In genomic region chr17:41108728-41109386, GRCh38 we compare ENCODE assay signal across 13 cellular contexts. TPM values are rescaled to one million over a fixed set of nuclear protein-coding genes. Genes with fewer than 3 reads are reported as not detected.
A peak's percentile ranks its signal among the peaks of the same experiment; 100 is the strongest.
DNase-seq lines count a peak whose midpoint lies in the region; ATAC-seq and TF ChIP-seq lines count a peak whose summit lies in the region.
"Not testable (repeated sequence)": the region's sequence is repeated elsewhere in the genome, so short reads cannot be mapped to it uniquely, and the experiment has no call there.
"Had no signal": no experiment of that assay in that cellular context is flagged by ENCODE, and none has a peak within 500 bp of the region (broad histone marks: within the 10 kb centered on the region; RNA-seq: fewer than 3 reads in every experiment).

No MANE protein-coding gene starts in this region.

- H3K9me3 ChIP-seq in BLaER1 (peaks cover 26% of the 10 kb centered on the region), HCT116 (ENCODE audit: control insufficient read depth in 1 of 2, insufficient read depth in 1 of 2, low read depth in 1 of 2, low read length in 2 of 2) (peaks cover 4 to 21% of the 10 kb centered on the region in 2 experiments; a peak in 3 of 4 replicates), iPS-20b (ENCODE audit: insufficient read depth, low read depth, low read length) (peaks cover 36% of the 10 kb centered on the region)
- not testable (repeated sequence) for H3K9me3 ChIP-seq in skeletal muscle satellite cell (replicated peaks; ENCODE audit: low read length)

- H3K27me3 ChIP-seq in BLaER1; HCT116 (ENCODE audit: insufficient read depth, low read length); KMS-11 (ENCODE audit: insufficient read depth, low read depth); iPS-20b (ENCODE audit: insufficient read depth, low read length); skeletal muscle satellite cell (ENCODE audit: control insufficient read depth, insufficient read depth, low read length): not testable (repeated sequence)

- H3K4me3 ChIP-seq in BLaER1; HCT116 (replicated peaks in 1 of 2; ENCODE audit: low read depth in 1 of 2, low read length in 2 of 2); KMS-11 (IDR thresholded peaks at IDR 0.05; ENCODE audit: insufficient read depth, low read depth, low read length); skeletal muscle satellite cell (ENCODE audit: low read length): not testable (repeated sequence)
- H3K4me3 ChIP-seq in iPS-20b (ENCODE audit: low read length): peak overlapping the region; percentile 42; the same call in 1 of the 2 replicates

- CTCF ChIA-PET in HCT116 (lab: Charles Lee): not testable (repeated sequence)

- not testable (repeated sequence) for TF ChIP-seq POLR2A in HCT116 (IDR thresholded peaks at IDR 0.05; ENCODE audit: borderline replicate concordance, extremely low read depth, insufficient read depth, insufficient read length)

- not testable (repeated sequence) for H3K79me2 ChIP-seq in HCT116 (ENCODE audit: insufficient read depth, low read length); KMS-11 (ENCODE audit: insufficient read depth, low read depth)

- POLR2A ChIA-PET in HCT116 (lab: Charles Lee): not testable (repeated sequence)

- not testable (repeated sequence) for H3K9ac ChIP-seq in BLaER1; HCT116 (ENCODE audit: low read length); KMS-11
- H3K9ac ChIP-seq in iPS-20b (ENCODE audit: low read depth, low read length): peak overlapping the region; percentile 33; the same call in 1 of the 2 replicates
- H3K9ac ChIP-seq in skeletal muscle satellite cell (ENCODE audit: low read depth, low read length): peak overlapping the region; percentile 18

- H3K36me3 Mint-ChIP-seq in activated T-helper 17 cell treated with anti-CD3 and anti-CD28 coated beads, Interleukin-2, amount 50 U/mL, for 72 hours (ENCODE audit: low read depth): not testable (repeated sequence)

- not testable (repeated sequence) for H3K36me3 ChIP-seq in BLaER1; KMS-11 (ENCODE audit: insufficient read depth); iPS-20b (ENCODE audit: insufficient read depth, low read depth, low read length); skeletal muscle satellite cell (ENCODE audit: insufficient read depth, low read length)
- peaks cover 0 to 23% of the 10 kb centered on the region in 2 experiments; a peak in 2 of 4 replicates for H3K36me3 ChIP-seq in HCT116 (ENCODE audit: control insufficient read depth in 1 of 2, insufficient read depth in 2 of 2, low read length in 2 of 2)

- not testable (repeated sequence) for TF ChIP-seq RAD21 in HCT116 (IDR thresholded peaks at IDR 0.05; ENCODE audit: low read depth)

- RAD21 ChIA-PET in HCT116 (lab: Charles Lee; ENCODE audit: low non-redundant PET in 1 of 2, low total read pairs in 2 of 2, uncharacterized antibody in 2 of 2, unreplicated experiment in 2 of 2): not testable (repeated sequence)

- not testable (repeated sequence) for H3K9me3 Mint-ChIP-seq in activated T-helper 17 cell treated with anti-CD3 and anti-CD28 coated beads, Interleukin-2, amount 50 U/mL, for 72 hours

- H3K27ac ChIP-seq in BLaER1; HCT116 (ENCODE audit: low read depth, low read length); KMS-11; iPS-20b (ENCODE audit: low read length): not testable (repeated sequence)

- DNase-seq in HCT116 (ENCODE audit: low read depth, low spot score): not testable (repeated sequence)
- peak; percentile 26 for DNase-seq in NOMO-1 treated with DMSO at 0.1 percent for 48 hours (lab: John Stamatoyannopoulos, UW; ENCODE audit: unreplicated experiment)

- not testable (repeated sequence) for TF ChIP-seq CTCF in HCT116 (IDR thresholded peaks at IDR 0.05 in 2 of 3, conservative IDR thresholded peaks at IDR 0.05 in 1 of 3; ENCODE audit: borderline replicate concordance in 1 of 3, insufficient read depth in 1 of 3, low read depth in 2 of 3, low read length in 2 of 3); KMS-11 (conservative IDR thresholded peaks at IDR 0.05; ENCODE audit: low read depth, low read length)

- peak overlapping the region; percentile 47; the same call in 1 of the 2 replicates for H3K4me2 ChIP-seq in BLaER1
- H3K4me2 ChIP-seq in HCT116 (ENCODE audit: low read length); skeletal muscle satellite cell (ENCODE audit: low read length): not testable (repeated sequence)
- H3K4me2 ChIP-seq in KMS-11: peak overlapping the region; percentile 31; the same call in 1 of the 2 replicates

- H3K4me1 ChIP-seq in BLaER1 (peaks cover 13% of the 10 kb centered on the region), HCT116 (ENCODE audit: control insufficient read depth in 1 of 2, insufficient read depth in 2 of 2, low read length in 2 of 2) (peaks cover 10 to 27% of the 10 kb centered on the region in 2 experiments), KMS-11 (ENCODE audit: low read depth, poor library complexity, severe bottlenecking) (peaks cover 12% of the 10 kb centered on the region), iPS-20b (ENCODE audit: insufficient read depth, low read length) (peaks cover 24% of the 10 kb centered on the region; the same call in 1 of the 2 replicates), skeletal muscle satellite cell (ENCODE audit: control insufficient read depth, insufficient read depth, low read length) (peaks cover 19% of the 10 kb centered on the region)

- H4K20me1 ChIP-seq in BLaER1; HCT116 (ENCODE audit: insufficient read depth); KMS-11 (ENCODE audit: insufficient read depth): not testable (repeated sequence)

- BruUV-seq in HCT116 (replicated peaks; lab: Mats Ljungman, UMichigan): not testable (repeated sequence)

- not testable (repeated sequence) for H3K27me3 Mint-ChIP-seq in activated T-helper 17 cell treated with anti-CD3 and anti-CD28 coated beads, Interleukin-2, amount 50 U/mL, for 72 hours

- peak overlapping the region; percentile 27 for H3K4me3 Mint-ChIP-seq in activated T-helper 17 cell treated with anti-CD3 and anti-CD28 coated beads, Interleukin-2, amount 50 U/mL, for 72 hours

- H3K9me2 ChIP-seq in HCT116 (ENCODE audit: insufficient read depth): not testable (repeated sequence)

- ATAC-seq in HCT116; activated T-helper 17 cell treated with anti-CD3 and anti-CD28 coated beads, Interleukin-2, amount 50 U/mL, for 72 hours (replicated peaks): not testable (repeated sequence)

- H3K4me1 Mint-ChIP-seq in activated T-helper 17 cell treated with anti-CD3 and anti-CD28 coated beads, Interleukin-2, amount 50 U/mL, for 72 hours: not testable (repeated sequence)

- intact Hi-C loops in HCT116 (cut with micrococcal nuclease): not testable (repeated sequence)

- H3K27ac Mint-ChIP-seq in activated T-helper 17 cell treated with anti-CD3 and anti-CD28 coated beads, Interleukin-2, amount 50 U/mL, for 72 hours: not testable (repeated sequence)

- H2AFZ ChIP-seq in HCT116 (ENCODE audit: low read depth, low read length, poor library complexity, severe bottlenecking): peak overlapping the region; percentile 22
- H2AFZ ChIP-seq in KMS-11 (ENCODE audit: low read depth): not testable (repeated sequence)

RNA-seq across cellular contexts. Expression of gene KRTAP4-9, which starts 3.7 kb away (rescaled TPM):
- not detected for total RNA-seq in HCT116 (2021; ENCODE audit: unreplicated experiment)
- polyA plus RNA-seq in HCT116 (2012): 0.27 and 0.56 TPM in 2 replicates
- total RNA-seq in activated T-helper 17 cell treated with anti-CD3 and anti-CD28 coated beads, Interleukin-2, amount 50 U/mL, for 72 hours: not detected
- not detected in 2 replicates for total RNA-seq in skeletal muscle satellite cell (2012; rRNA removed)
- total RNA-seq: CD4-positive, alpha-beta T cell; MCF 10A; Right ventricle myocardium superior; SJSA1; T-cell had no signal
- polyA plus RNA-seq: A549 had no signal

RNA-seq across cellular contexts. Expression of gene KRTAP4-16, which starts 6.8 kb away (rescaled TPM):
- not detected for total RNA-seq in HCT116 (2021; ENCODE audit: unreplicated experiment)
- polyA plus RNA-seq in HCT116 (2012): 0.13 TPM in 1 of 2 replicates, not detected in the other
- total RNA-seq in activated T-helper 17 cell treated with anti-CD3 and anti-CD28 coated beads, Interleukin-2, amount 50 U/mL, for 72 hours: not detected
- total RNA-seq in skeletal muscle satellite cell (2012; rRNA removed): not detected in 2 replicates
- total RNA-seq: CD4-positive, alpha-beta T cell; MCF 10A; Right ventricle myocardium superior; SJSA1; T-cell had no signal
- polyA plus RNA-seq: A549 had no signal

RNA-seq across cellular contexts. Expression of gene KRTAP4-11, which starts 9.3 kb away (rescaled TPM):
- total RNA-seq in HCT116 (2021; ENCODE audit: unreplicated experiment): not detected
- polyA plus RNA-seq in HCT116 (2012): 0.14 and 0.20 TPM in 2 replicates
- total RNA-seq in activated T-helper 17 cell treated with anti-CD3 and anti-CD28 coated beads, Interleukin-2, amount 50 U/mL, for 72 hours: not detected
- not detected in 2 replicates for total RNA-seq in skeletal muscle satellite cell (2012; rRNA removed)
- total RNA-seq: CD4-positive, alpha-beta T cell; MCF 10A; Right ventricle myocardium superior; SJSA1; T-cell had no signal
- polyA plus RNA-seq: A549 had no signal

RNA-seq across cellular contexts. Expression of gene KRTAP4-8, which starts 10.9 kb away (rescaled TPM):
- not detected for total RNA-seq in HCT116 (2021; ENCODE audit: unreplicated experiment)
- polyA plus RNA-seq in HCT116 (2012): 0.05 and 0.18 TPM in 2 replicates
- total RNA-seq in activated T-helper 17 cell treated with anti-CD3 and anti-CD28 coated beads, Interleukin-2, amount 50 U/mL, for 72 hours: not detected
- not detected in 2 replicates for total RNA-seq in skeletal muscle satellite cell (2012; rRNA removed)
- total RNA-seq: CD4-positive, alpha-beta T cell; MCF 10A; Right ventricle myocardium superior; SJSA1; T-cell had no signal
- polyA plus RNA-seq: A549 had no signal

RNA-seq across cellular contexts. Expression of gene KRTAP4-12, which starts 15.1 kb away (rescaled TPM):
- total RNA-seq in HCT116 (2021; ENCODE audit: unreplicated experiment): not detected
- 1.7 and 2.5 TPM in 2 replicates for polyA plus RNA-seq in HCT116 (2012)
- total RNA-seq in activated T-helper 17 cell treated with anti-CD3 and anti-CD28 coated beads, Interleukin-2, amount 50 U/mL, for 72 hours: not detected
- not detected in 2 replicates for total RNA-seq in skeletal muscle satellite cell (2012; rRNA removed)
- total RNA-seq: CD4-positive, alpha-beta T cell; MCF 10A; Right ventricle myocardium superior; SJSA1; T-cell had no signal
- polyA plus RNA-seq: A549 had no signal
